ENCODE assay signal across 17 cellular contexts in the genomic region with DNA sequence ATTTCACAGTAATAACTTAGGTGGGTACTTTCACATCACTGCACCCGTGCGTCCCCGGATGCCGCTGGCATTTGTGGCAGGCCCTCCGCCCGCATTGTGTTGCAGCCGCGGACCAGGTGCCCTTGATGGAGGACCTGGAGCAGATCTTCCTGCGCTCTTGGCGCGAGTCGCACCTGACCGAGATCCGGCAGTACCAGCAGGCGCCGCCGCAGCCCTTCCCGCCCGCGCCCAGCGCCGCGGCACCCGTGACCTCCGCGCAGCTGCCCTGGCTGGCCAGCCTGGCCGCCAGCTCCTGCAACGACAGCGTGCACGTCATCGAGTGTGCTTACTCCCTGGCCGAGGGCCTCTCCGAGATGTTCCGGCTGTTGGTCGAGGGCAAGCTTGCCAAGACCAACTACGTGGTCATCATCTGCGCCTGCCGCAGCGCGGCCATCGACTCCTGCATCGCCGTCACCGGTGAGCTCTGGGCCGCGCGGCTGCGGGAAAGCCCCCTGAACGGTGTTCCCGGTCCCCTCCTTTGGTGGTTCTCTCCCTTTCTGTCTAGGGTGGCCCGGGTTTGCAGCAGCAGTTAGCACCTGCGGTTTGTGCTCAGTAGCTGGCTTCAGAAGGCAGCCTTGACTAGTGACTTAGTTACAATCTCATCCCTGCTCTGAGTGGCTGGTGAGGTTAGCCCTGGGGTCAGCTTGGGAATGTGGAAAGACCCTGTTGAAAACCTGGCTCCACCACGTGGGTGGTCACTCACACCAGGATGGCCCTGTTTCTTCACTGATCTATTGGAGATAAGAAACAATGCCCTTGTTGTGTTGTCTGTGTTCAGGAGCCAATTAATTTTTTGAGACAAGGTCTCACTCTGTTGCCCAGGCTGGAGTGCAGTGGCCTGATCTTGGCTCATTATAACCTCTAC.
"Had no signal": no experiment of that assay in that cellular context is flagged by ENCODE, and none has a peak within 500 bp of the region (broad histone marks: within the 10 kb centered on the region; RNA-seq: fewer than 3 reads in every experiment).

No MANE protein-coding gene starts in this region.

- H3K27ac Mint-ChIP-seq: mesothelial cell of epicardium, natural killer cell had no signal

- H3K27me3 ChIP-seq: colonic mucosa, heart left ventricle, neutrophil, right atrium auricular region had no signal

- H3K36me3 ChIP-seq: colonic mucosa, heart left ventricle, neutrophil had no signal

- H3K9me3 Mint-ChIP-seq: mesothelial cell of epicardium, natural killer cell had no signal

- H3K4me3 ChIP-seq: colonic mucosa, heart left ventricle, right atrium auricular region, smooth muscle cell had no signal

- FAIRE-seq: endothelial cell of umbilical vein had no signal

- H3K4me2 ChIP-seq: smooth muscle cell had no signal

- ATAC-seq: heart left ventricle, left lobe of liver, natural killer cell had no signal

- H3K36me3 Mint-ChIP-seq: natural killer cell had no signal

- H3K9me3 ChIP-seq: colonic mucosa, heart left ventricle, neutrophil, right atrium auricular region had no signal

- H3K27ac ChIP-seq: colonic mucosa, heart left ventricle, neutrophil, right atrium auricular region had no signal

- H3K4me3 Mint-ChIP-seq: mesothelial cell of epicardium, natural killer cell had no signal

- H3K4me1 ChIP-seq: colonic mucosa, heart left ventricle, right atrium auricular region had no signal

- H3K4me1 Mint-ChIP-seq: mesothelial cell of epicardium, natural killer cell had no signal

- DNase-seq: cerebellar nuclear complex; colonic mucosa; dermis blood vessel endothelial cell; erythroblast; foreskin melanocyte; heart left ventricle; hippocampal formation; kidney glomerular epithelial cell; natural killer cell; stimulated activated CD4-positive, alpha-beta T cell treated with anti-CD3 and anti-CD28 coated beads, Interleukin-2, amount 100 ng/mL, for 48 hours; stimulated activated naive CD4-positive, alpha-beta T cell treated with Interleukin-2 at 50 U/mL for 16 hours had no signal
